1 cellular context compared by ENCODE assay signal in the genomic region with DNA sequence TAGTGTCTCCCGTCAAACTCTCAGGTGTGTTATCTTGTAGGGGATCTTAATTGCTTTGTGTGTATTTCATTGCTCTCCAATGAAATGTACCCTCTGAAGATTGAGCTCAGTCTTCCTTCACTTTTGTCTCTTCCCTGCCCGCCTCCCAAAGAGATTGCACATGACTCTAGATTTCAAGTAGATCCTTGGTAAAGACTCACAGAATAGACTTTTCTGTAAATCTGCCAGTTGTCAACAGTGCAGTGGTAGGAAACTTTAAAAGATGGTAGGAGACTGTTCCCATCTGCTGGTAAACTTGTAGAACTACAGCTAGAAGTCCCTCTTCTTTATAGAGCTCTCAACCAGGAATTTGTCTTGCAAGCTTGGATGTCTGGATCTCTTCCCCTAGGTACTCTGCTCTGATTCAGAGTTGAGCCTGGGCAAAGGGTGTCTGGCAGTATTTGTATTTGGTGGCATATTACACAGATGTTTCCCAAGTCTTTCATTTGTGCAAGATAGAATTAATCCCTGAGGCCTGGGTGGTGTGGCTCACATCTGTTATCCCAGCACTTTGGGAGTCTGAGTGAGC.
TF ChIP-seq lines count a peak whose summit lies in the region.

No MANE protein-coding gene starts in this region.

TF ChIP-seq in GM23338, 12 proteins besides CTCF, POLR2A, EP300 and RAD21 (continued from another document):
- TF ChIP-seq ETS1 (IDR thresholded peaks at IDR 0.05), result no peak
- no peak for TF ChIP-seq ZNF114 (CRISPR knock-in tag; IDR thresholded peaks at IDR 0.05)
TF ChIP-seq in GM23338: peak in this region for 0.
